24 cellular contexts compared by ENCODE assay signal in genomic region chr2:226855766-226856165, GRCh38.
"Had no signal": no experiment of that assay in that cellular context is flagged by ENCODE, and none has a peak within 500 bp of the region (broad histone marks: within the 10 kb centered on the region; RNA-seq: fewer than 3 reads in every experiment).

No MANE protein-coding gene starts in this region.

- H3K4me3 ChIP-seq: colonic mucosa, esophagus squamous epithelium, gastrocnemius medialis, heart right ventricle, left lung, lower lobe of right lung, mucosa of descending colon had no signal

- ATAC-seq: effector memory CD8-positive, alpha-beta T cell; esophagus mucosa; gastrocnemius medialis; heart right ventricle; left cardiac atrium; left lung; left ventricle myocardium superior; lower lobe of right lung; mucosa of descending colon had no signal

- H3K4me1 ChIP-seq: colonic mucosa, esophagus squamous epithelium, left lung, lower lobe of right lung had no signal

- DNase-seq: colonic mucosa; cortex of kidney; effector CD8-positive, alpha-beta T cell; effector memory CD8-positive, alpha-beta T cell; endodermal cell; erythroblast; esophagus squamous epithelium; foreskin fibroblast; foreskin melanocyte; gastrocnemius medialis; glutamatergic neuron; head of caudate nucleus; heart right ventricle; hippocampal formation; left cardiac atrium; left lung; left ventricle myocardium superior; lower lobe of right lung; mesenchymal stem cell; mucosa of descending colon had no signal

- FAIRE-seq: endometrium, keratinocyte had no signal

- H3K9me3 ChIP-seq: colonic mucosa, esophagus squamous epithelium, gastrocnemius medialis, heart right ventricle, left lung, lower lobe of right lung, mucosa of descending colon had no signal

- H3K27ac ChIP-seq: colonic mucosa, epithelial cell of prostate, esophagus squamous epithelium, gastrocnemius medialis, heart right ventricle, left lung, lower lobe of right lung had no signal

- H3K36me3 ChIP-seq: colonic mucosa, esophagus squamous epithelium, gastrocnemius medialis, heart right ventricle, left lung, lower lobe of right lung had no signal

- H3K27me3 ChIP-seq: colonic mucosa, esophagus squamous epithelium, gastrocnemius medialis, heart right ventricle, left lung had no signal
